In the genomic region with DNA sequence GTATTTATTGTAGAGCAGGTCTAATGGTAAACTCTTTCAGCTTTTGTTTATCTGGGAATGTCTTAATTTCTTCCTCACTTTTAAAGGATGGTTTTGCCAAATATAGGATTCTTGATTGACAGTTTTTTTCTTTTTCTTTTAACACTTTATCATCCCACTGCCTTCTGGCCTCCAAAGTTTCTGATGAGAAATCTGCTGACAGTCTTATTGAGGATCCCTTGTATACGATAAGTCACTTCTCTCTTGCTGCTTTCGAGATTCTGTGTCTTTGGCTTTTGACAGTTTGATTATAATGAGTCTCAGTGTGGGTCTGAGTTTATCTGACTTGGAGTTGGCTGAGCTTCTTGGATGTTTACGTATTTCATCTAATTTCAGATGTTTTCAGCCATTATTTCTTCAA, we compare ENCODE assay signal across 1 cellular context.
TF ChIP-seq lines count a peak whose summit lies in the region.

No MANE protein-coding gene starts in this region.

TF ChIP-seq in K562, 482 proteins besides CTCF, POLR2A, EP300 and RAD21 (continued from another document):
- TF ChIP-seq, protein P1, sequence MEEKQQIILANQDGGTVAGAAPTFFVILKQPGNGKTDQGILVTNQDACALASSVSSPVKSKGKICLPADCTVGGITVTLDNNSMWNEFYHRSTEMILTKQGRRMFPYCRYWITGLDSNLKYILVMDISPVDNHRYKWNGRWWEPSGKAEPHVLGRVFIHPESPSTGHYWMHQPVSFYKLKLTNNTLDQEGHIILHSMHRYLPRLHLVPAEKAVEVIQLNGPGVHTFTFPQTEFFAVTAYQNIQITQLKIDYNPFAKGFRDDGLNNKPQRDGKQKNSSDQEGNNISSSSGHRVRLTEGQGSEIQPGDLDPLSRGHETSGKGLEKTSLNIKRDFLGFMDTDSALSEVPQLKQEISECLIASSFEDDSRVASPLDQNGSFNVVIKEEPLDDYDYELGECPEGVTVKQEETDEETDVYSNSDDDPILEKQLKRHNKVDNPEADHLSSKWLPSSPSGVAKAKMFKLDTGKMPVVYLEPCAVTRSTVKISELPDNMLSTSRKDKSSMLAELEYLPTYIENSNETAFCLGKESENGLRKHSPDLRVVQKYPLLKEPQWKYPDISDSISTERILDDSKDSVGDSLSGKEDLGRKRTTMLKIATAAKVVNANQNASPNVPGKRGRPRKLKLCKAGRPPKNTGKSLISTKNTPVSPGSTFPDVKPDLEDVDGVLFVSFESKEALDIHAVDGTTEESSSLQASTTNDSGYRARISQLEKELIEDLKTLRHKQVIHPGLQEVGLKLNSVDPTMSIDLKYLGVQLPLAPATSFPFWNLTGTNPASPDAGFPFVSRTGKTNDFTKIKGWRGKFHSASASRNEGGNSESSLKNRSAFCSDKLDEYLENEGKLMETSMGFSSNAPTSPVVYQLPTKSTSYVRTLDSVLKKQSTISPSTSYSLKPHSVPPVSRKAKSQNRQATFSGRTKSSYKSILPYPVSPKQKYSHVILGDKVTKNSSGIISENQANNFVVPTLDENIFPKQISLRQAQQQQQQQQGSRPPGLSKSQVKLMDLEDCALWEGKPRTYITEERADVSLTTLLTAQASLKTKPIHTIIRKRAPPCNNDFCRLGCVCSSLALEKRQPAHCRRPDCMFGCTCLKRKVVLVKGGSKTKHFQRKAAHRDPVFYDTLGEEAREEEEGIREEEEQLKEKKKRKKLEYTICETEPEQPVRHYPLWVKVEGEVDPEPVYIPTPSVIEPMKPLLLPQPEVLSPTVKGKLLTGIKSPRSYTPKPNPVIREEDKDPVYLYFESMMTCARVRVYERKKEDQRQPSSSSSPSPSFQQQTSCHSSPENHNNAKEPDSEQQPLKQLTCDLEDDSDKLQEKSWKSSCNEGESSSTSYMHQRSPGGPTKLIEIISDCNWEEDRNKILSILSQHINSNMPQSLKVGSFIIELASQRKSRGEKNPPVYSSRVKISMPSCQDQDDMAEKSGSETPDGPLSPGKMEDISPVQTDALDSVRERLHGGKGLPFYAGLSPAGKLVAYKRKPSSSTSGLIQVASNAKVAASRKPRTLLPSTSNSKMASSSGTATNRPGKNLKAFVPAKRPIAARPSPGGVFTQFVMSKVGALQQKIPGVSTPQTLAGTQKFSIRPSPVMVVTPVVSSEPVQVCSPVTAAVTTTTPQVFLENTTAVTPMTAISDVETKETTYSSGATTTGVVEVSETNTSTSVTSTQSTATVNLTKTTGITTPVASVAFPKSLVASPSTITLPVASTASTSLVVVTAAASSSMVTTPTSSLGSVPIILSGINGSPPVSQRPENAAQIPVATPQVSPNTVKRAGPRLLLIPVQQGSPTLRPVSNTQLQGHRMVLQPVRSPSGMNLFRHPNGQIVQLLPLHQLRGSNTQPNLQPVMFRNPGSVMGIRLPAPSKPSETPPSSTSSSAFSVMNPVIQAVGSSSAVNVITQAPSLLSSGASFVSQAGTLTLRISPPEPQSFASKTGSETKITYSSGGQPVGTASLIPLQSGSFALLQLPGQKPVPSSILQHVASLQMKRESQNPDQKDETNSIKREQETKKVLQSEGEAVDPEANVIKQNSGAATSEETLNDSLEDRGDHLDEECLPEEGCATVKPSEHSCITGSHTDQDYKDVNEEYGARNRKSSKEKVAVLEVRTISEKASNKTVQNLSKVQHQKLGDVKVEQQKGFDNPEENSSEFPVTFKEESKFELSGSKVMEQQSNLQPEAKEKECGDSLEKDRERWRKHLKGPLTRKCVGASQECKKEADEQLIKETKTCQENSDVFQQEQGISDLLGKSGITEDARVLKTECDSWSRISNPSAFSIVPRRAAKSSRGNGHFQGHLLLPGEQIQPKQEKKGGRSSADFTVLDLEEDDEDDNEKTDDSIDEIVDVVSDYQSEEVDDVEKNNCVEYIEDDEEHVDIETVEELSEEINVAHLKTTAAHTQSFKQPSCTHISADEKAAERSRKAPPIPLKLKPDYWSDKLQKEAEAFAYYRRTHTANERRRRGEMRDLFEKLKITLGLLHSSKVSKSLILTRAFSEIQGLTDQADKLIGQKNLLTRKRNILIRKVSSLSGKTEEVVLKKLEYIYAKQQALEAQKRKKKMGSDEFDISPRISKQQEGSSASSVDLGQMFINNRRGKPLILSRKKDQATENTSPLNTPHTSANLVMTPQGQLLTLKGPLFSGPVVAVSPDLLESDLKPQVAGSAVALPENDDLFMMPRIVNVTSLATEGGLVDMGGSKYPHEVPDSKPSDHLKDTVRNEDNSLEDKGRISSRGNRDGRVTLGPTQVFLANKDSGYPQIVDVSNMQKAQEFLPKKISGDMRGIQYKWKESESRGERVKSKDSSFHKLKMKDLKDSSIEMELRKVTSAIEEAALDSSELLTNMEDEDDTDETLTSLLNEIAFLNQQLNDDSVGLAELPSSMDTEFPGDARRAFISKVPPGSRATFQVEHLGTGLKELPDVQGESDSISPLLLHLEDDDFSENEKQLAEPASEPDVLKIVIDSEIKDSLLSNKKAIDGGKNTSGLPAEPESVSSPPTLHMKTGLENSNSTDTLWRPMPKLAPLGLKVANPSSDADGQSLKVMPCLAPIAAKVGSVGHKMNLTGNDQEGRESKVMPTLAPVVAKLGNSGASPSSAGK (IDR thresholded peaks at IDR 0.05), result peak; percentile 14; the same call in 1 of the 2 replicates
- TF ChIP-seq, protein P2, sequence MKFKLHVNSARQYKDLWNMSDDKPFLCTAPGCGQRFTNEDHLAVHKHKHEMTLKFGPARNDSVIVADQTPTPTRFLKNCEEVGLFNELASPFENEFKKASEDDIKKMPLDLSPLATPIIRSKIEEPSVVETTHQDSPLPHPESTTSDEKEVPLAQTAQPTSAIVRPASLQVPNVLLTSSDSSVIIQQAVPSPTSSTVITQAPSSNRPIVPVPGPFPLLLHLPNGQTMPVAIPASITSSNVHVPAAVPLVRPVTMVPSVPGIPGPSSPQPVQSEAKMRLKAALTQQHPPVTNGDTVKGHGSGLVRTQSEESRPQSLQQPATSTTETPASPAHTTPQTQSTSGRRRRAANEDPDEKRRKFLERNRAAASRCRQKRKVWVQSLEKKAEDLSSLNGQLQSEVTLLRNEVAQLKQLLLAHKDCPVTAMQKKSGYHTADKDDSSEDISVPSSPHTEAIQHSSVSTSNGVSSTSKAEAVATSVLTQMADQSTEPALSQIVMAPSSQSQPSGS (CRISPR knock-in tag; IDR thresholded peaks at IDR 0.05), result no peak
- no peak for TF ChIP-seq ZNF133 (CRISPR knock-in tag; IDR thresholded peaks at IDR 0.05)
- no peak for TF ChIP-seq PYGO2 (tag; IDR thresholded peaks at IDR 0.05)
- TF ChIP-seq, protein P3, sequence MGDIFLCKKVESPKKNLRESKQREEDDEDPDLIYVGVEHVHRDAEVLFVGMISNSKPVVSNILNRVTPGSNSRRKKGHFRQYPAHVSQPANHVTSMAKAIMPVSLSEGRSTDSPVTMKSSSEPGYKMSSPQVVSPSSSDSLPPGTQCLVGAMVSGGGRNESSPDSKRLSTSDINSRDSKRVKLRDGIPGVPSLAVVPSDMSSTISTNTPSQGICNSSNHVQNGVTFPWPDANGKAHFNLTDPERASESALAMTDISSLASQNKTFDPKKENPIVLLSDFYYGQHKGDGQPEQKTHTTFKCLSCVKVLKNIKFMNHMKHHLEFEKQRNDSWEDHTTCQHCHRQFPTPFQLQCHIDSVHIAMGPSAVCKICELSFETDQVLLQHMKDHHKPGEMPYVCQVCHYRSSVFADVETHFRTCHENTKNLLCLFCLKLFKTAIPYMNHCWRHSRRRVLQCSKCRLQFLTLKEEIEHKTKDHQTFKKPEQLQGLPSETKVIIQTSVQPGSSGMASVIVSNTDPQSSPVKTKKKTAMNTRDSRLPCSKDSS (IDR thresholded peaks at IDR 0.05; ENCODE audit: low read depth, partially characterized antibody), result peak; percentile 90
